Comparison of ENCODE assay signal across 1 cellular context in genomic region chrX:46545111-46546005, GRCh38.
TF ChIP-seq lines count a peak whose summit lies in the region.

Gene ZNF674, minus strand, starts transcription at chrX:46545421. Its CDS starts 3,334 bp downstream, at chrX:46542087.

TF ChIP-seq in PFSK-1, 5 proteins besides CTCF, POLR2A, EP300 and RAD21:
- peak in 1 of 2 experiments; percentile 23; a peak in 1 of 4 replicates for TF ChIP-seq REST (IDR thresholded peaks at IDR 0.05; ENCODE audit: insufficient read depth in 1 of 2, low read depth in 2 of 2, low read length in 2 of 2)
- TF ChIP-seq TAF1 (IDR thresholded peaks at IDR 0.05; ENCODE audit: borderline replicate concordance, insufficient read depth, low read length), result peak; percentile 53; the same call in 1 of the 2 replicates
- peak; percentile 90 for TF ChIP-seq POLR2AphosphoS5 (IDR thresholded peaks at IDR 0.05; ENCODE audit: low read depth, low read length)
- TF ChIP-seq FOXP2 (optimal IDR thresholded peaks at IDR 0.05; ENCODE audit: borderline replicate concordance, extremely low read depth, extremely low read length, insufficient read depth), result peak; percentile 94
- TF ChIP-seq SIN3A (IDR thresholded peaks at IDR 0.05; ENCODE audit: borderline replicate concordance, insufficient read depth, low read length), result peak; percentile 77; the same call in 1 of the 2 replicates
TF ChIP-seq in PFSK-1: peak in this region for 5.
